21 cellular contexts compared by ENCODE assay signal in the genomic region with DNA sequence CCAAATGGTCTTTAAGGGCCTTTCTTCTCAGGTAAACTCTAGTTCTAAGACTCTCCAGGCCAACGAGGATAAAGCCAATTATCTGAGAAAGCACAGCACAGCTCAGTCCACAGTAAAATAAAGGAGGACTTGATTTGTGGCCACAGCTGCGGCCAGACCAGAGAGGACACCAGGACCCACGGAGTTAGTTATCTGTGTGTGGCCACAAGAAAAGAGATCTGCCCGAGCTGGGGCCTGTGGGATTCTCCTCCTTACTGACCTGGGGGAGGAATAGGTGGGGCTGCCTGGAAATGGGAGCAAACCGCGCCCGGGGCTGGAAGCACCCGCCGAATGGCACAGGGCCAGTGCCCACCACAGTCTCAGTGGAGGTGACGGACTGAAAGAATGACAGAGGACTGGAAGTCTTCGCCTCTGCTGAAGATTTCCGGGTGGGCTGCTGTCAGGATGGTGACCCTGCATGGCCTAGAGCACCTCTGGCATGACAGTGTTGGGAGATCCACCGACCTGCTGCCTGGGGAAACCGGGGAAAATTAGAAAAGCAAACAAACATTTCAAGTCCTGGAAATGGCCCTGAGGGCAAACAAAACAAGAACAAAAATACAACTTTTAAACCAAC. TPM values are rescaled to one million over a fixed set of nuclear protein-coding genes. Genes with fewer than 3 reads are reported as not detected.
A peak's percentile ranks its signal among the peaks of the same experiment; 100 is the strongest.
DNase-seq lines count a peak whose midpoint lies in the region; ATAC-seq and TF ChIP-seq lines count a peak whose summit lies in the region.
"Had no signal": no experiment of that assay in that cellular context is flagged by ENCODE, and none has a peak within 500 bp of the region (broad histone marks: within the 10 kb centered on the region; RNA-seq: fewer than 3 reads in every experiment).

No MANE protein-coding gene starts in this region.

- DNase-seq in AG20443 (ENCODE audit: low spot score) = peak; percentile 2
- peak; percentile 50 to 75 for DNase-seq in SJCRH30
- DNase-seq in lower leg skin (ENCODE audit: low spot score in 2 of 2) = peak; percentile 7 to 72
- DNase-seq in osteocyte (ENCODE audit: extremely low spot score, unreplicated experiment) = peak; percentile 80
- DNase-seq in COR-L47 (lab: John Stamatoyannopoulos, UW) = no peak
- no peak for DNase-seq in COLO668 (lab: John Stamatoyannopoulos, UW; ENCODE audit: unreplicated experiment)
- DNase-seq in effector CD4-positive, alpha-beta T cell = no peak
- DNase-seq: CD8-positive, alpha-beta memory T cell; DMS53; IMR-90; NCI-H1092 treated with DMSO at 0.1 percent for 48 hours; NCI-H1436 treated with DMSO at 0.1 percent for 48 hours; NCI-H1930; NCI-H2227 treated with DMSO at 0.1 percent for 48 hours; NCI-H510A treated with DMSO at 0.1 percent for 48 hours; NCI-H748 treated with DMSO at 0.1 percent for 48 hours; SIG-M5 had no signal

- TF ChIP-seq CTCF in lower leg skin (IDR thresholded peaks at IDR 0.05) (no peak), osteocyte (IDR thresholded peaks at IDR 0.05) (no peak)

- intact Hi-C loops in lower leg skin (cut with DNase I; ENCODE audit: low total_unique reads) = no loop called here

- no peaks in the 10 kb centered on the region for H3K36me3 Mint-ChIP-seq in osteocyte (ENCODE audit: unreplicated experiment)
- H3K36me3 Mint-ChIP-seq: CD8-positive, alpha-beta memory T cell had no signal

- H3K36me3 ChIP-seq in SJCRH30 = no peaks in the 10 kb centered on the region
- H3K36me3 ChIP-seq: BLaER1 treated with 17β-estradiol and CSF1 and Interleukin-3, amounts not matched to agents 10 nM and 100 nM had no signal

- TF ChIP-seq POLR2A in lower leg skin (IDR thresholded peaks at IDR 0.05) = no peak

- H3K4me3 ChIP-seq in SJCRH30 (no peak overlapping the region), lower leg skin (ENCODE audit: low read depth, poor library complexity, severe bottlenecking) (no peak overlapping the region)
- H3K4me3 ChIP-seq: BLaER1 treated with 17β-estradiol and CSF1 and Interleukin-3, amounts not matched to agents 10 nM and 100 nM had no signal

- H3K27ac Mint-ChIP-seq in osteocyte (ENCODE audit: unreplicated experiment) = peak overlapping the region; percentile 32
- H3K27ac Mint-ChIP-seq: CD8-positive, alpha-beta memory T cell had no signal

- H3K27me3 Mint-ChIP-seq in osteocyte (ENCODE audit: unreplicated experiment) = no peaks in the 10 kb centered on the region
- H3K27me3 Mint-ChIP-seq: CD8-positive, alpha-beta memory T cell had no signal

- no peak overlapping the region for H3K4me3 Mint-ChIP-seq in osteocyte (ENCODE audit: unreplicated experiment)
- H3K4me3 Mint-ChIP-seq: CD8-positive, alpha-beta memory T cell had no signal

- peaks cover 13% of the 10 kb centered on the region for H3K4me1 ChIP-seq in SJCRH30
- H3K4me1 ChIP-seq: BLaER1 treated with 17β-estradiol and CSF1 and Interleukin-3, amounts not matched to agents 10 nM and 100 nM had no signal

- no peak for ATAC-seq in GM21786 (IDR thresholded peaks at IDR 0.05; ENCODE audit: unreplicated experiment)
- ATAC-seq: HCT116 had no signal

- H3K9me3 ChIP-seq in SJCRH30 (replicated peaks) = no peaks in the 10 kb centered on the region
- H3K9me3 ChIP-seq: BLaER1 treated with 17β-estradiol and CSF1 and Interleukin-3, amounts not matched to agents 10 nM and 100 nM had no signal

- no peaks in the 10 kb centered on the region for H3K9me3 Mint-ChIP-seq in osteocyte (ENCODE audit: unreplicated experiment)
- H3K9me3 Mint-ChIP-seq: CD8-positive, alpha-beta memory T cell had no signal

- H3K27me3 ChIP-seq in SJCRH30 = no peaks in the 10 kb centered on the region
- H3K27me3 ChIP-seq: BLaER1 treated with 17β-estradiol and CSF1 and Interleukin-3, amounts not matched to agents 10 nM and 100 nM had no signal

- H3K27ac ChIP-seq in SJCRH30 = peak overlapping the region; percentile 10; the same call in 1 of the 2 replicates
- H3K27ac ChIP-seq: BLaER1 treated with 17β-estradiol and CSF1 and Interleukin-3, amounts not matched to agents 10 nM and 100 nM; KMS-11 had no signal

- WGBS in lower leg skin, 2 donors = 84 to 85% methylated on average over 14 of the region's 14 CpGs

- peaks cover 11% of the 10 kb centered on the region for H3K4me1 Mint-ChIP-seq in osteocyte (ENCODE audit: unreplicated experiment)
- H3K4me1 Mint-ChIP-seq: CD8-positive, alpha-beta memory T cell had no signal

RNA-seq across cellular contexts. Expression of a gene that starts 13.3 kb away (rescaled TPM):
- total RNA-seq in SJCRH30 (2014; rRNA removed; shearing (Covaris generic)) = not detected in 2 replicates
- not detected for total RNA-seq in lower leg skin
- total RNA-seq in osteocyte = 1.6 and 2.5 TPM in 2 replicates
- total RNA-seq: IMR-90 had no signal

RNA-seq across cellular contexts. Expression of a gene that starts 43.7 kb away (rescaled TPM):
- 24.4 and 28.8 TPM in 2 replicates for total RNA-seq in SJCRH30 (2014; rRNA removed; shearing (Covaris generic))
- 10 to 100 TPM; 58.9 to 68.5 (median 63.0) TPM for total RNA-seq in lower leg skin
- 60.9 and 63.9 TPM in 2 replicates for total RNA-seq in osteocyte

Comparison
In these comparisons a context has a peak if more than half of its experiments do, and no peak if none do; other contexts are left out.
1. DNase-seq: peak in AG20443 (single experiment), SJCRH30 (2 of 2), lower leg skin (2 of 2) and osteocyte (single experiment); none in COR-L47 (single experiment), COLO668 (single experiment) and effector CD4-positive, alpha-beta T cell (single experiment).